In the genomic region with DNA sequence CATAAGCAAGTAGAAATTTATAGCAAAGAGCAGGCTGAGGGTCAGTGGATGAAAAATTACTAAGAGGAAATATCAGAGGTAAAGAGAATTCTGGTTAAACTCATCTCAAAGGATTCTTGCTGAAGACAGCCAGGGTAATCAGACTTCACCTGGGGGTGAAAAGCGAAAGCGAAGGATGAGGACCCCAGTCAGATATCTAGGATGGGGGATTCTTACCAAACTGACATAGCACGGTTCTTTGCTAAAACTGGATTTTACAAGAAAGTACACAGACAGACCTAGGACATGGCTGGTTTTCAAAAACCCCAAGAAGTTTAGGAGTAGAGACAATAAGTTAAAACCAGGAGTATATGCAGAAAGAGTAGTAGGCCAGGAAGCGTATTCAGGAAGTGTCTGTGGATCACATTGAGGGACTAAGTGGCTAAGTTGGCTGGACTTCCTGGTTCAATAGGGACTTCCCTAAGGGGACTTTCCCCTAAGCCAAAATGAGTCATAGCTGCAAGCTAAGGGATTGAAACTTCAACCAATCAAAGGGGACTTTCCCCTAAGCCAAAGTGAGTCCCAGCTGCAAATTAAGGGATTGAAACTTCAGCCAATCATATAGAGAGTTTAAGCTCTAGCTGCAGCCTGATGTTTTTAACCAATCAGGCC, we compare ENCODE assay signal across 9 cellular contexts. TPM values are rescaled to one million over a fixed set of nuclear protein-coding genes. Genes with fewer than 3 reads are reported as not detected.
DNase-seq lines count a peak whose midpoint lies in the region; ATAC-seq, FAIRE-seq and TF ChIP-seq lines count a peak whose summit lies in the region.
"Had no signal": no experiment of that assay in that cellular context is flagged by ENCODE, and none has a peak within 500 bp of the region (broad histone marks: within the 10 kb centered on the region; RNA-seq: fewer than 3 reads in every experiment).

No MANE protein-coding gene starts in this region.

- H3K27me3 ChIP-seq in breast epithelium (no peaks in the 10 kb centered on the region), esophagus muscularis mucosa (no peaks in the 10 kb centered on the region)

- TF ChIP-seq POLR2A in breast epithelium (IDR thresholded peaks at IDR 0.05) = no peak
- TF ChIP-seq POLR2A in esophagus muscularis mucosa (IDR thresholded peaks at IDR 0.05; ENCODE audit: low read depth) = no peak

- TF ChIP-seq CTCF in MCF 10A (IDR thresholded peaks at IDR 0.05; ENCODE audit: unreplicated experiment) (no peak), breast epithelium (IDR thresholded peaks at IDR 0.05) (no peak), esophagus muscularis mucosa (IDR thresholded peaks at IDR 0.05) (no peak)

- intact Hi-C loops in MCF 10A (cut with micrococcal nuclease) = no loop called here
- intact Hi-C loops in breast epithelium (cut with DNase I; ENCODE audit: low total_unique reads) = no loop called here
- intact Hi-C loops in esophagus muscularis mucosa (cut with DNase I) = no loop called here

- H3K9me3 Mint-ChIP-seq in MCF 10A (ENCODE audit: unreplicated experiment) = no peaks in the 10 kb centered on the region
- H3K9me3 Mint-ChIP-seq in activated naive CD8-positive, alpha-beta T cell treated with anti-CD3 and anti-CD28 coated beads for 36 hours = peaks cover 12% of the 10 kb centered on the region
- H3K9me3 Mint-ChIP-seq: neural crest cell had no signal

- CTCF ChIA-PET in MCF 10A (lab: Yijun Ruan, JAX) = interaction anchor here (1.3 kb wide), 1 partner anchor 10 kb away, joined by 8 read pairs; no protein-coding TSS in a partner anchor

- H3K36me3 Mint-ChIP-seq in MCF 10A (ENCODE audit: insufficient read depth, unreplicated experiment) = no peaks in the 10 kb centered on the region
- H3K36me3 Mint-ChIP-seq in activated naive CD8-positive, alpha-beta T cell treated with anti-CD3 and anti-CD28 coated beads for 36 hours = peaks cover 13% of the 10 kb centered on the region

- H3K27me3 Mint-ChIP-seq in MCF 10A (ENCODE audit: insufficient read depth, unreplicated experiment) = no peaks in the 10 kb centered on the region
- H3K27me3 Mint-ChIP-seq in activated naive CD8-positive, alpha-beta T cell treated with anti-CD3 and anti-CD28 coated beads for 36 hours = peaks cover 9% of the 10 kb centered on the region

- peaks cover 7% of the 10 kb centered on the region for H3K4me1 Mint-ChIP-seq in MCF 10A (ENCODE audit: insufficient read depth, unreplicated experiment)
- H3K4me1 Mint-ChIP-seq in activated naive CD8-positive, alpha-beta T cell treated with anti-CD3 and anti-CD28 coated beads for 36 hours = peaks cover 34% of the 10 kb centered on the region

- POLR2A ChIA-PET in MCF 10A (lab: Yijun Ruan, JAX) = no interaction called here

- no peaks in the 10 kb centered on the region for H3K36me3 ChIP-seq in breast epithelium
- no peaks in the 10 kb centered on the region for H3K36me3 ChIP-seq in esophagus muscularis mucosa

- ATAC-seq in HG03460 (IDR thresholded peaks at IDR 0.05; ENCODE audit: unreplicated experiment) (peak; percentile 31), GM18519 (IDR thresholded peaks at IDR 0.05; ENCODE audit: low FRiP score, unreplicated experiment) (no peak)

- H3K4me3 Mint-ChIP-seq in MCF 10A (ENCODE audit: unreplicated experiment) = no peak overlapping the region
- peak overlapping the region; percentile 22 for H3K4me3 Mint-ChIP-seq in activated naive CD8-positive, alpha-beta T cell treated with anti-CD3 and anti-CD28 coated beads for 36 hours
- H3K4me3 Mint-ChIP-seq: neural crest cell had no signal

- no peak overlapping the region for H3K27ac ChIP-seq in breast epithelium
- H3K27ac ChIP-seq in esophagus muscularis mucosa (replicated peaks in 1 of 4) = no peak overlapping the region

- no peak for FAIRE-seq in urothelium cell line (lab: Jason Lieb, UNC)

- 85% methylated on average over 4 of the region's 4 CpGs for WGBS in esophagus muscularis mucosa

- DNase-seq in MCF 10A (ENCODE audit: unreplicated experiment) (peak; percentile 35), breast epithelium (ENCODE audit: low spot score in 2 of 2) (no peak), renal cortical epithelial cell (ENCODE audit: low read depth) (peak; percentile 87), urothelium cell line (ENCODE audit: low spot score) (no peak), esophagus muscularis mucosa (ENCODE audit: extremely low spot score) (no peak)
- DNase-seq in activated naive CD8-positive, alpha-beta T cell treated with anti-CD3 and anti-CD28 coated beads for 36 hours = peak; percentile 36

- no peak overlapping the region for H3K4me3 ChIP-seq in breast epithelium
- H3K4me3 ChIP-seq in esophagus muscularis mucosa = no peak overlapping the region

- H3K4me1 ChIP-seq in breast epithelium (no peaks in the 10 kb centered on the region), esophagus muscularis mucosa (peaks cover 16 to 24% (median 20%) of the 10 kb centered on the region in 4 donors)

- no peak overlapping the region for H3K27ac Mint-ChIP-seq in MCF 10A (ENCODE audit: low read depth, unreplicated experiment)
- peak overlapping the region; percentile 95 for H3K27ac Mint-ChIP-seq in activated naive CD8-positive, alpha-beta T cell treated with anti-CD3 and anti-CD28 coated beads for 36 hours

- TF ChIP-seq EP300 in esophagus muscularis mucosa (IDR thresholded peaks at IDR 0.05) = no peak

- no TSS peak for BruUV-seq in MCF 10A (replicated peaks; lab: Mats Ljungman, UMichigan)

- H3K9me3 ChIP-seq in breast epithelium (no peaks in the 10 kb centered on the region), esophagus muscularis mucosa (no peaks in the 10 kb centered on the region)

RNA-seq across cellular contexts. Expression of gene CFAP91, which starts 2.4 kb away (rescaled TPM):
- not detected in 2 replicates for total RNA-seq in MCF 10A (2022)
- total RNA-seq in breast epithelium = 10 to 100 TPM in 2 of 3 donors, 1 to 10 TPM in 1; 4.3 to 25.2 (median 24.6) TPM
- under 1 TPM; 0.28 to 0.47 TPM for total RNA-seq in activated naive CD8-positive, alpha-beta T cell treated with anti-CD3 and anti-CD28 coated beads for 36 hours
- 0.52 and 5.0 TPM in 2 replicates for total RNA-seq in renal cortical epithelial cell
- total RNA-seq in esophagus muscularis mucosa = 1 to 10 TPM; 1.5 to 6.5 (median 4.4) TPM

RNA-seq across cellular contexts. Expression of gene COX17, which starts 23.2 kb away (rescaled TPM):
- total RNA-seq in MCF 10A (2022) (47.9 and 55.4 TPM in 2 replicates), breast epithelium (10 to 100 TPM; 26.7 to 42.6 (median 33.4) TPM), renal cortical epithelial cell (7.3 and 11.4 TPM in 2 replicates), esophagus muscularis mucosa (10 to 100 TPM; 36.3 to 76.4 (median 61.6) TPM)
- total RNA-seq in activated naive CD8-positive, alpha-beta T cell treated with anti-CD3 and anti-CD28 coated beads for 36 hours = 10 to 100 TPM; 79.5 to 85.9 TPM

RNA-seq across cellular contexts. Expression of gene POPDC2, which starts 40.0 kb away (rescaled TPM):
- total RNA-seq in MCF 10A (2022) (0.91 and 0.93 TPM in 2 replicates), breast epithelium (1 to 10 TPM; 1.1 to 7.9 (median 6.9) TPM), renal cortical epithelial cell (0.40 TPM in 1 of 2 replicates, not detected in the other), esophagus muscularis mucosa (10 to 100 TPM; 67.9 to 92.6 (median 79.3) TPM)
- 1 to 10 TPM; 1.6 to 2.0 TPM for total RNA-seq in activated naive CD8-positive, alpha-beta T cell treated with anti-CD3 and anti-CD28 coated beads for 36 hours

Comparison
In these comparisons a context has a peak if more than half of its experiments do, and no peak if none do; other contexts are left out.
1. DNase-seq: peak in MCF 10A (single experiment), activated naive CD8-positive, alpha-beta T cell treated with anti-CD3 and anti-CD28 coated beads for 36 hours (single experiment) and renal cortical epithelial cell (single experiment); none in breast epithelium (0 of 2), urothelium cell line (single experiment) and esophagus muscularis mucosa (single experiment).
2. RNA of gene POPDC2, which starts 40.0 kb away (total RNA-seq): 67.9 to 92.6 TPM in esophagus muscularis mucosa; 1.1 to 7.9 TPM in breast epithelium, 1.6 to 2.0 TPM in activated naive CD8-positive, alpha-beta T cell treated with anti-CD3 and anti-CD28 coated beads for 36 hours, 0.91 to 0.93 TPM in MCF 10A and 0.40 TPM in renal cortical epithelial cell; every median in the first group is over 4 times any median in the second.